ENCODE assay signal across 22 cellular contexts in the genomic region with DNA sequence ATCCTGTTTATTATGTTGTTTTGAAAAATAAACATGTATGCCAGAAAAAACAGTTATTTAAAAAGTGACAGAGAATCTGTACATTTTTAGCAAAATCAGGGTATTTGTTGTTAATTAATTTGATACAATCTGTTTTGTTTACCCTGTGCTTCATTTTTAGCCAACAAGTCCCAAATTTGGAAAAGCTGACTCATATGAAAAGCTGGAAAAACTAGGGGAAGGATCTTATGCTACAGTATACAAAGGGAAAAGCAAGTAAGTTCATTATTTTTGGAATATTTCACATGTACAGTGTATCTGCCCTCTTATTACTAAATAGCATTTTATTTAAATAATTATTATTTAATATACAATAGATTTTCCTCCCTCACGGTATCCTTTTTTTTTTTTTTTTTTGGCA.
"Had no signal": no experiment of that assay in that cellular context is flagged by ENCODE, and none has a peak within 500 bp of the region (broad histone marks: within the 10 kb centered on the region; RNA-seq: fewer than 3 reads in every experiment).

No MANE protein-coding gene starts in this region.

- H3K4me3 Mint-ChIP-seq: activated T-helper 17 cell treated with anti-CD3 and anti-CD28 coated beads, Interleukin-2, amount 50 U/mL, for 72 hours; effector memory CD8-positive, alpha-beta T cell; immature natural killer cell; natural killer cell treated with Interleukin-12 subunit alpha and Interleukin-12 subunit beta and Interleukin-15 and Interleukin-18, amount 100 ng/mL, for 72 hours had no signal

- H3K4me1 ChIP-seq: adrenal gland, prostate gland had no signal

- H3K4me3 ChIP-seq: adrenal gland, dorsolateral prefrontal cortex, esophagus squamous epithelium, hepatocyte, left lung, ovary, prostate gland, upper lobe of left lung had no signal

- H3K79me2 ChIP-seq: hepatocyte had no signal

- H3K27me3 Mint-ChIP-seq: activated T-helper 17 cell treated with anti-CD3 and anti-CD28 coated beads, Interleukin-2, amount 50 U/mL, for 72 hours; effector memory CD8-positive, alpha-beta T cell; natural killer cell treated with Interleukin-12 subunit alpha and Interleukin-12 subunit beta and Interleukin-15 and Interleukin-18, amount 100 ng/mL, for 72 hours had no signal

- H3K36me3 Mint-ChIP-seq: immature natural killer cell; natural killer cell treated with Interleukin-12 subunit alpha and Interleukin-12 subunit beta and Interleukin-15 and Interleukin-18, amount 100 ng/mL, for 72 hours had no signal

- H3K4me1 Mint-ChIP-seq: activated T-helper 17 cell treated with anti-CD3 and anti-CD28 coated beads, Interleukin-2, amount 50 U/mL, for 72 hours; immature natural killer cell had no signal

- ATAC-seq: activated CD4-positive, CD25-positive, alpha-beta regulatory T cell treated with anti-CD3 and anti-CD28 coated beads, Interleukin-2, amount 50 U/mL, for 24 hours; activated naive CD4-positive, alpha-beta T cell treated with anti-CD3 and anti-CD28 coated beads, Interleukin-2, amount 50 U/mL, for 72 hours; activated T-helper 17 cell treated with anti-CD3 and anti-CD28 coated beads, Interleukin-2, amount 50 U/mL, for 72 hours; effector memory CD8-positive, alpha-beta T cell; left lung; natural killer cell treated with Interleukin-12 subunit alpha and Interleukin-12 subunit beta and Interleukin-15 and Interleukin-18, amount 100 ng/mL, for 72 hours had no signal

- H2AFZ ChIP-seq: hepatocyte had no signal

- DNase-seq: activated T-cell treated with anti-CD3 and anti-CD28 coated beads, Interleukin-2, amount 50 U/mL, for 1 hour; adrenal gland; central memory CD4-positive, alpha-beta T cell; dorsolateral prefrontal cortex; effector memory CD8-positive, alpha-beta T cell; esophagus squamous epithelium; foreskin melanocyte; immature natural killer cell; kidney glomerular epithelial cell; left lung; midbrain; ovary; stimulated activated CD4-positive, alpha-beta T cell treated with anti-CD3 and anti-CD28 coated beads, Interleukin-2, amount 100 ng/mL, for 48 hours; stimulated activated CD8-positive, alpha-beta memory T cell treated with anti-CD3 and anti-CD28 coated beads, Interleukin-4, amount 100 ng/mL, for 48 hours; stimulated activated naive CD4-positive, alpha-beta T cell treated with Interleukin-2 at 50 U/mL for 16 hours; upper lobe of left lung had no signal

- H3K27ac Mint-ChIP-seq: activated naive CD4-positive, alpha-beta T cell treated with anti-CD3 and anti-CD28 coated beads, Interleukin-2, amount 50 U/mL, for 72 hours; activated T-helper 17 cell treated with anti-CD3 and anti-CD28 coated beads, Interleukin-2, amount 50 U/mL, for 72 hours; effector memory CD8-positive, alpha-beta T cell; immature natural killer cell; natural killer cell treated with Interleukin-12 subunit alpha and Interleukin-12 subunit beta and Interleukin-15 and Interleukin-18, amount 100 ng/mL, for 72 hours had no signal

- H3K36me3 ChIP-seq: adrenal gland, esophagus squamous epithelium, left lung, ovary, upper lobe of left lung had no signal

- H3K27me3 ChIP-seq: adrenal gland, dorsolateral prefrontal cortex, esophagus squamous epithelium, hepatocyte, left lung, ovary, upper lobe of left lung had no signal

- H3K9me3 ChIP-seq: adrenal gland, esophagus squamous epithelium, left lung, ovary, prostate gland, upper lobe of left lung had no signal

- H3K9me3 Mint-ChIP-seq: activated naive CD4-positive, alpha-beta T cell treated with anti-CD3 and anti-CD28 coated beads, Interleukin-2, amount 50 U/mL, for 72 hours had no signal

- H3K27ac ChIP-seq: adrenal gland, dorsolateral prefrontal cortex, esophagus squamous epithelium, hepatocyte, left lung, ovary, prostate gland, upper lobe of left lung had no signal

- H3K4me2 ChIP-seq: hepatocyte had no signal
